Comparison of ENCODE assay signal across 20 cellular contexts in genomic region chr14:54299393-54300363, GRCh38.
DNase-seq lines count a peak whose midpoint lies in the region; ATAC-seq, FAIRE-seq and TF ChIP-seq lines count a peak whose summit lies in the region.
"Had no signal": no experiment of that assay in that cellular context is flagged by ENCODE, and none has a peak within 500 bp of the region (broad histone marks: within the 10 kb centered on the region; RNA-seq: fewer than 3 reads in every experiment).

No MANE protein-coding gene starts in this region.

- H3K36me3 Mint-ChIP-seq in T-cell: no peaks in the 10 kb centered on the region
- no peaks in the 10 kb centered on the region for H3K36me3 Mint-ChIP-seq in activated T-cell treated with anti-CD3 and anti-CD28 coated beads, Interleukin-2, amount 50 U/mL, for 4 hours (ENCODE audit: insufficient read depth)
- H3K36me3 Mint-ChIP-seq: CD4-positive, alpha-beta memory T cell; stimulated activated memory B cell treated with anti-CD40 and anti-IgM and Interleukin-4, amounts not matched to agents 10 μg/mL and 1 μg/mL and 100 μg/mL, for 72 hours had no signal

- no peaks in the 10 kb centered on the region for H3K4me1 Mint-ChIP-seq in T-cell
- H3K4me1 Mint-ChIP-seq in activated T-cell treated with anti-CD3 and anti-CD28 coated beads, Interleukin-2, amount 50 U/mL, for 4 hours (ENCODE audit: low read depth): no peaks in the 10 kb centered on the region
- H3K4me1 Mint-ChIP-seq: activated B cell treated with CpG ODN at 0.5 μM for 24 hours; CD4-positive, alpha-beta memory T cell; stimulated activated memory B cell treated with anti-CD40 and anti-IgM and Interleukin-4, amounts not matched to agents 10 μg/mL and 1 μg/mL and 100 μg/mL, for 72 hours had no signal

- TF ChIP-seq CTCF in choroid plexus epithelial cell (conservative IDR thresholded peaks at IDR 0.05; ENCODE audit: low read depth, low read length): no peak

- DNase-seq in Right ventricle myocardium inferior (ENCODE audit: missing footprints) (no peak), cardiac septum (ENCODE audit: low spot score) (no peak), choroid plexus epithelial cell (ENCODE audit: low read depth) (peak; percentile 13), head of caudate nucleus (no peak), T-cell (no peak), NCI-H345 (lab: John Stamatoyannopoulos, UW) (no peak)
- DNase-seq in activated T-cell treated with anti-CD3 and anti-CD28 coated beads, Interleukin-2, amount 50 U/mL, for 4 hours: no peak
- DNase-seq: activated B cell treated with CpG ODN at 0.5 μM for 24 hours; activated effector memory CD4-positive, alpha-beta T cell treated with anti-CD3 and anti-CD28 coated beads, Interleukin-2, amount 50 U/mL, for 16 hours; CD4-positive, alpha-beta memory T cell; erythroblast; hypothalamus; NCI-H1092 treated with DMSO at 0.1 percent for 48 hours; spleen; tibial artery had no signal

- H3K27ac Mint-ChIP-seq in T-cell: no peak overlapping the region
- H3K27ac Mint-ChIP-seq: activated B cell treated with CpG ODN at 0.5 μM for 24 hours; CD4-positive, alpha-beta memory T cell; stimulated activated memory B cell treated with anti-CD40 and anti-IgM and Interleukin-4, amounts not matched to agents 10 μg/mL and 1 μg/mL and 100 μg/mL, for 72 hours had no signal

- ATAC-seq in Right ventricle myocardium inferior: peak; percentile 64
- ATAC-seq in T-cell (replicated peaks in 1 of 4): no peak
- ATAC-seq in activated T-cell treated with anti-CD3 and anti-CD28 coated beads, Interleukin-2, amount 50 U/mL, for 4 hours: no peak
- ATAC-seq: stimulated activated memory B cell treated with anti-CD40 and anti-IgM and Interleukin-4, amounts not matched to agents 10 μg/mL and 1 μg/mL and 100 μg/mL, for 72 hours had no signal

- peaks cover 0 to 4% (median 4%) of the 10 kb centered on the region in 3 donors for H3K9me3 Mint-ChIP-seq in T-cell
- peaks cover 4% of the 10 kb centered on the region for H3K9me3 Mint-ChIP-seq in activated T-cell treated with anti-CD3 and anti-CD28 coated beads, Interleukin-2, amount 50 U/mL, for 4 hours

- FAIRE-seq in islet of Langerhans (lab: Jason Lieb, UNC): peak; percentile 49
- FAIRE-seq: A204.1, G401.6, GM12891 had no signal

- H3K4me3 Mint-ChIP-seq in T-cell: no peak overlapping the region
- H3K4me3 Mint-ChIP-seq in activated T-cell treated with anti-CD3 and anti-CD28 coated beads, Interleukin-2, amount 50 U/mL, for 4 hours: no peak overlapping the region
- H3K4me3 Mint-ChIP-seq: activated B cell treated with CpG ODN at 0.5 μM for 24 hours; CD4-positive, alpha-beta memory T cell; stimulated activated memory B cell treated with anti-CD40 and anti-IgM and Interleukin-4, amounts not matched to agents 10 μg/mL and 1 μg/mL and 100 μg/mL, for 72 hours had no signal

- CTCF ChIA-PET in T-cell (lab: Charles Lee): no interaction called here

- intact Hi-C loops in Right ventricle myocardium inferior (cut with DNase I): no loop called here
- intact Hi-C loops in cardiac septum (cut with DNase I): no loop called here
- intact Hi-C loops in head of caudate nucleus (cut with DNase I): no loop called here

- peaks cover 16 to 35% of the 10 kb centered on the region in 2 donors for H3K27me3 Mint-ChIP-seq in T-cell
- peaks cover 7% of the 10 kb centered on the region for H3K27me3 Mint-ChIP-seq in activated T-cell treated with anti-CD3 and anti-CD28 coated beads, Interleukin-2, amount 50 U/mL, for 4 hours (ENCODE audit: low read depth)

- no peak overlapping the region for H3K4me3 ChIP-seq in choroid plexus epithelial cell (ENCODE audit: low read depth, low read length)
- H3K4me3 ChIP-seq: spleen, tibial artery had no signal

- POLR2A ChIA-PET in T-cell (lab: Charles Lee): no interaction called here
